2 cellular contexts compared by ENCODE assay signal in the genomic region with DNA sequence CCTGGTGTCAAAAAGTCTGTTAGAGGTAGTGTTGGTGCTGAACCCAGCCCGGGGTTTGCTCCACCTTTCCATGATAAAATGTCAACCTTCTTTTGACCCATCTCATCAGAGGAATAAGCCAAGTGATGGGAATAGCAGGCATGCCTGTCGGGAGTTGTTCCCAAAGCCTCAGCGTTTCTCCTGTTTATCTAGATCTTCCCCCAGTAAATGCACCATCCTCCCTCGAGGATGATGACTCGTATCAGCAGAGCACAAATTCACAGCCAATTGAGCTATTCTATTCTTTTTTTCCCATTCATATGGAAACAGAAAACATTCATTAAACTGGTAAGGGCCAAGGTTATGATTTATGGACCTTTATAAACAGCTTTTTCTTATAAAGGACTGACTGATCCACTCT.
TF ChIP-seq lines count a peak whose summit lies in the region.

No MANE protein-coding gene starts in this region.

TF ChIP-seq in SK-N-SH treated with all-trans-retinoic acid at 6 μM for 48 hours, 23 proteins besides CTCF, POLR2A, EP300 and RAD21 (continued from another document):
- TF ChIP-seq, protein P1, sequence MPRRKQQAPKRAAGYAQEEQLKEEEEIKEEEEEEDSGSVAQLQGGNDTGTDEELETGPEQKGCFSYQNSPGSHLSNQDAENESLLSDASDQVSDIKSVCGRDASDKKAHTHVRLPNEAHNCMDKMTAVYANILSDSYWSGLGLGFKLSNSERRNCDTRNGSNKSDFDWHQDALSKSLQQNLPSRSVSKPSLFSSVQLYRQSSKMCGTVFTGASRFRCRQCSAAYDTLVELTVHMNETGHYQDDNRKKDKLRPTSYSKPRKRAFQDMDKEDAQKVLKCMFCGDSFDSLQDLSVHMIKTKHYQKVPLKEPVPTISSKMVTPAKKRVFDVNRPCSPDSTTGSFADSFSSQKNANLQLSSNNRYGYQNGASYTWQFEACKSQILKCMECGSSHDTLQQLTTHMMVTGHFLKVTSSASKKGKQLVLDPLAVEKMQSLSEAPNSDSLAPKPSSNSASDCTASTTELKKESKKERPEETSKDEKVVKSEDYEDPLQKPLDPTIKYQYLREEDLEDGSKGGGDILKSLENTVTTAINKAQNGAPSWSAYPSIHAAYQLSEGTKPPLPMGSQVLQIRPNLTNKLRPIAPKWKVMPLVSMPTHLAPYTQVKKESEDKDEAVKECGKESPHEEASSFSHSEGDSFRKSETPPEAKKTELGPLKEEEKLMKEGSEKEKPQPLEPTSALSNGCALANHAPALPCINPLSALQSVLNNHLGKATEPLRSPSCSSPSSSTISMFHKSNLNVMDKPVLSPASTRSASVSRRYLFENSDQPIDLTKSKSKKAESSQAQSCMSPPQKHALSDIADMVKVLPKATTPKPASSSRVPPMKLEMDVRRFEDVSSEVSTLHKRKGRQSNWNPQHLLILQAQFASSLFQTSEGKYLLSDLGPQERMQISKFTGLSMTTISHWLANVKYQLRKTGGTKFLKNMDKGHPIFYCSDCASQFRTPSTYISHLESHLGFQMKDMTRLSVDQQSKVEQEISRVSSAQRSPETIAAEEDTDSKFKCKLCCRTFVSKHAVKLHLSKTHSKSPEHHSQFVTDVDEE (CRISPR knock-in tag; IDR thresholded peaks at IDR 0.05): no peak
- TF ChIP-seq TCF4 (CRISPR knock-in tag; IDR thresholded peaks at IDR 0.05; ENCODE audit: borderline replicate concordance): no peak
- TF ChIP-seq, protein P2, sequence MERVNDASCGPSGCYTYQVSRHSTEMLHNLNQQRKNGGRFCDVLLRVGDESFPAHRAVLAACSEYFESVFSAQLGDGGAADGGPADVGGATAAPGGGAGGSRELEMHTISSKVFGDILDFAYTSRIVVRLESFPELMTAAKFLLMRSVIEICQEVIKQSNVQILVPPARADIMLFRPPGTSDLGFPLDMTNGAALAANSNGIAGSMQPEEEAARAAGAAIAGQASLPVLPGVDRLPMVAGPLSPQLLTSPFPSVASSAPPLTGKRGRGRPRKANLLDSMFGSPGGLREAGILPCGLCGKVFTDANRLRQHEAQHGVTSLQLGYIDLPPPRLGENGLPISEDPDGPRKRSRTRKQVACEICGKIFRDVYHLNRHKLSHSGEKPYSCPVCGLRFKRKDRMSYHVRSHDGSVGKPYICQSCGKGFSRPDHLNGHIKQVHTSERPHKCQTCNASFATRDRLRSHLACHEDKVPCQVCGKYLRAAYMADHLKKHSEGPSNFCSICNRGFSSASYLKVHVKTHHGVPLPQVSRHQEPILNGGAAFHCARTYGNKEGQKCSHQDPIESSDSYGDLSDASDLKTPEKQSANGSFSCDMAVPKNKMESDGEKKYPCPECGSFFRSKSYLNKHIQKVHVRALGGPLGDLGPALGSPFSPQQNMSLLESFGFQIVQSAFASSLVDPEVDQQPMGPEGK (CRISPR knock-in tag; IDR thresholded peaks at IDR 0.05; ENCODE audit: borderline replicate concordance): no peak
- TF ChIP-seq TOX (CRISPR knock-in tag; IDR thresholded peaks at IDR 0.05; ENCODE audit: borderline replicate concordance): no peak
- no peak for TF ChIP-seq ISL1 (CRISPR knock-in tag; IDR thresholded peaks at IDR 0.05)
- TF ChIP-seq ZNF70 (CRISPR knock-in tag; IDR thresholded peaks at IDR 0.05): no peak
- TF ChIP-seq RARB (CRISPR knock-in tag; IDR thresholded peaks at IDR 0.05): no peak
TF ChIP-seq in SK-N-SH treated with all-trans-retinoic acid at 6 μM for 48 hours: peak in this region for 0.

TF ChIP-seq in SK-N-SH, 30 proteins besides CTCF, POLR2A, EP300 and RAD21 (continued from another document):
- TF ChIP-seq, protein P3, sequence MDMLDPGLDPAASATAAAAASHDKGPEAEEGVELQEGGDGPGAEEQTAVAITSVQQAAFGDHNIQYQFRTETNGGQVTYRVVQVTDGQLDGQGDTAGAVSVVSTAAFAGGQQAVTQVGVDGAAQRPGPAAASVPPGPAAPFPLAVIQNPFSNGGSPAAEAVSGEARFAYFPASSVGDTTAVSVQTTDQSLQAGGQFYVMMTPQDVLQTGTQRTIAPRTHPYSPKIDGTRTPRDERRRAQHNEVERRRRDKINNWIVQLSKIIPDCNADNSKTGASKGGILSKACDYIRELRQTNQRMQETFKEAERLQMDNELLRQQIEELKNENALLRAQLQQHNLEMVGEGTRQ (IDR thresholded peaks at IDR 0.05; ENCODE audit: borderline replicate concordance, low read depth, low read length): no peak
- TF ChIP-seq FOSL2 (IDR thresholded peaks at IDR 0.05; ENCODE audit: borderline replicate concordance, low read depth): no peak
- no peak for TF ChIP-seq RXRA (IDR thresholded peaks at IDR 0.05; ENCODE audit: borderline replicate concordance, low read depth)
- no peak for TF ChIP-seq TCF12 (IDR thresholded peaks at IDR 0.05)
